In genomic region chr12:49276304-49277290, GRCh38 we compare ENCODE assay signal across 27 cellular contexts. TPM values are rescaled to one million over a fixed set of nuclear protein-coding genes. Genes with fewer than 3 reads are reported as not detected.
DNase-seq lines count a peak whose midpoint lies in the region; ATAC-seq and TF ChIP-seq lines count a peak whose summit lies in the region.
"Had no signal": no experiment of that assay in that cellular context is flagged by ENCODE, and none has a peak within 500 bp of the region (broad histone marks: within the 10 kb centered on the region; RNA-seq: fewer than 3 reads in every experiment).

No MANE protein-coding gene starts in this region.

- peak overlapping the region; percentile 33 for H3K27ac Mint-ChIP-seq in dendritic cell treated with granulocyte-macrophage colony-stimulating factor and Interleukin-4, amounts not matched to agents 40 ng/mL and 50 ng/mL, for 4 days
- H3K27ac Mint-ChIP-seq in nephron progenitor cell = peak overlapping the region; percentile 12
- H3K27ac Mint-ChIP-seq: activated naive CD4-positive, alpha-beta T cell treated with anti-CD3 and anti-CD28 coated beads, Interleukin-2, amount 10 ng/mL, durations not matched to agents 7 days and 5 days had no signal

- DNase-seq in AG20443 (ENCODE audit: low spot score) (peak; percentile 13), IMR-90 (no peak), nephron progenitor cell (no peak), GOT3 (lab: John Stamatoyannopoulos, UW) (no peak), sigmoid colon (no peak), GDM1 (lab: John Stamatoyannopoulos, UW) (no peak), BE2C (no peak)
- DNase-seq: activated CD4-positive, alpha-beta T cell treated with anti-CD3 and anti-CD28 coated beads for 48 hours; activated naive CD4-positive, alpha-beta T cell treated with anti-CD3 and anti-CD28 coated beads, Interleukin-2, amount 10 ng/mL, durations not matched to agents 7 days and 5 days; activated T-cell treated with anti-CD3 and anti-CD28 coated beads, Interleukin-2, amount 50 U/mL, for 48 hours; amygdala; NCI-H1436 treated with DMSO at 0.1 percent for 48 hours; NCI-H2107; NCI-H510A; stimulated activated CD4-positive, alpha-beta T cell treated with anti-CD3 and anti-CD28 coated beads, Interleukin-12 subunit alpha, Interleukin-12 subunit beta, amount 100 ng/mL, for 4 hours; stimulated activated CD4-positive, alpha-beta T cell treated with anti-CD3 and anti-CD28 coated beads, Interleukin-4, amount 100 ng/mL, for 24 hours; stimulated activated naive CD4-positive, alpha-beta T cell treated with Interleukin-2 at 50 U/mL for 16 hours; T-helper 2 cell had no signal

- H3K4me1 ChIP-seq in IMR-90 (ENCODE audit: control insufficient read depth, insufficient read depth, low read length) (no peaks in the 10 kb centered on the region), sigmoid colon (no peaks in the 10 kb centered on the region), BE2C (peaks cover 13% of the 10 kb centered on the region)
- H3K4me1 ChIP-seq: right atrium auricular region, vagina had no signal

- in situ Hi-C loops in IMR-90 (cut with MboI; ENCODE audit: low sequenced_read_pairs) = no loop called here

- H3K36me3 Mint-ChIP-seq in dendritic cell treated with granulocyte-macrophage colony-stimulating factor and Interleukin-4, amounts not matched to agents 40 ng/mL and 50 ng/mL, for 4 days (ENCODE audit: low read depth) = peaks cover 32% of the 10 kb centered on the region
- peaks cover 12% of the 10 kb centered on the region for H3K36me3 Mint-ChIP-seq in nephron progenitor cell (ENCODE audit: low read depth)

- TF ChIP-seq RAD21 in IMR-90 (IDR thresholded peaks at IDR 0.05; ENCODE audit: low read length) = no peak

- H3K56ac ChIP-seq in IMR-90 (ENCODE audit: extremely low read depth, insufficient read depth, low read length) = no peak overlapping the region

- H3K27me3 ChIP-seq in IMR-90 (ENCODE audit: control insufficient read depth, insufficient read depth, low read length) (peaks cover 2% of the 10 kb centered on the region; the same call in 1 of the 2 replicates), sigmoid colon (no peaks in the 10 kb centered on the region), BE2C (0 out of 2 replicates have a peak, but pooled peaks cover 2% of the 10 kb centered on the region)
- H3K27me3 ChIP-seq: right atrium auricular region, vagina had no signal

- no peak overlapping the region for H2BK20ac ChIP-seq in IMR-90 (ENCODE audit: low read depth, low read length)

- TF ChIP-seq POLR2A in IMR-90 (IDR thresholded peaks at IDR 0.05; ENCODE audit: low read depth, low read length) (no peak), sigmoid colon (IDR thresholded peaks at IDR 0.05) (no peak)

- H3K79me1 ChIP-seq in IMR-90 (ENCODE audit: low read depth in 1 of 2, low read length in 2 of 2) = peaks cover 3 to 28% of the 10 kb centered on the region in 2 experiments

- no peak overlapping the region for H3K14ac ChIP-seq in IMR-90 (replicated peaks; ENCODE audit: low read depth, low read length)

- CTCF ChIA-PET in IMR-90 (lab: Yijun Ruan, JAX) = interaction anchor here (0.7 kb wide), 1 partner anchor 12 kb away, joined by 3 read pairs; no protein-coding TSS in a partner anchor

- no peak overlapping the region for H3K18ac ChIP-seq in IMR-90 (ENCODE audit: low read depth, low read length)

- dilution Hi-C loops in IMR-90 (cut with HindIII; ENCODE audit: low sequenced_read_pairs, unreplicated experiment) = no loop called here

- H2AK9ac ChIP-seq in IMR-90 (replicated peaks; ENCODE audit: low read depth, low read length, poor library complexity) = no peak overlapping the region

- no TSS peak for BruUV-seq in IMR-90 (replicated peaks; lab: Mats Ljungman, UMichigan)

- H2BK5ac ChIP-seq in IMR-90 (ENCODE audit: low read depth, low read length, poor library complexity, severe bottlenecking) = no peak overlapping the region

- H3K4me1 Mint-ChIP-seq in dendritic cell treated with granulocyte-macrophage colony-stimulating factor and Interleukin-4, amounts not matched to agents 40 ng/mL and 50 ng/mL, for 4 days (ENCODE audit: low read depth) = peaks cover 17% of the 10 kb centered on the region
- peaks cover 15% of the 10 kb centered on the region for H3K4me1 Mint-ChIP-seq in nephron progenitor cell
- H3K4me1 Mint-ChIP-seq: activated naive CD4-positive, alpha-beta T cell treated with anti-CD3 and anti-CD28 coated beads, Interleukin-2, amount 10 ng/mL, durations not matched to agents 7 days and 5 days had no signal

- peaks cover 10% of the 10 kb centered on the region; the same call in 1 of the 2 replicates for H3K9me1 ChIP-seq in IMR-90 (ENCODE audit: insufficient read depth, low read length)

- 69% methylated on average over 5 of the region's 13 CpGs; no CpG with 5 or more reads in 1 of the 2 experiments for WGBS in IMR-90 (ENCODE audit: extremely low coverage in 2 of 2, insufficient read length in 1 of 2), 2 experiments
- WGBS in sigmoid colon, 2 donors = 88 to 91% methylated on average over 13 of the region's 13 CpGs

- intact Hi-C loops in IMR-90 (cut with micrococcal nuclease) (no loop called here), sigmoid colon (cut with DNase I) (no loop called here)
- intact Hi-C loops in dendritic cell treated with granulocyte-macrophage colony-stimulating factor and Interleukin-4, amounts not matched to agents 40 ng/mL and 50 ng/mL, for 4 days (cut with micrococcal nuclease) = no loop called here

- no peak for TF ChIP-seq EP300 in sigmoid colon (IDR thresholded peaks at IDR 0.05)

- no peak overlapping the region for H3K4me2 ChIP-seq in IMR-90 (ENCODE audit: low read depth, low read length)

- no peaks in the 10 kb centered on the region for H3K9me3 ChIP-seq in IMR-90 (ENCODE audit: control insufficient read depth, insufficient read depth, low read length)
- H3K9me3 ChIP-seq in sigmoid colon = no peaks in the 10 kb centered on the region
- H3K9me3 ChIP-seq in BE2C = no peaks in the 10 kb centered on the region
- H3K9me3 ChIP-seq: right atrium auricular region, thoracic aorta, vagina had no signal

- H3K4me3 Mint-ChIP-seq in dendritic cell treated with granulocyte-macrophage colony-stimulating factor and Interleukin-4, amounts not matched to agents 40 ng/mL and 50 ng/mL, for 4 days = no peak overlapping the region
- H3K4me3 Mint-ChIP-seq in nephron progenitor cell = no peak overlapping the region
- H3K4me3 Mint-ChIP-seq: activated naive CD4-positive, alpha-beta T cell treated with anti-CD3 and anti-CD28 coated beads, Interleukin-2, amount 10 ng/mL, durations not matched to agents 7 days and 5 days; CD14-positive monocyte had no signal

- H4K20me1 ChIP-seq in IMR-90 (ENCODE audit: insufficient read depth, low read length) = peaks cover 44% of the 10 kb centered on the region

- H4K8ac ChIP-seq in IMR-90 (ENCODE audit: low read depth in 2 of 2, low read length in 2 of 2) = no peak overlapping the region

- 0 out of 2 replicates have a peak, but pooled peaks have one; percentile 7 for ATAC-seq in IMR-90 (ENCODE audit: low read depth)
- ATAC-seq: K562 had no signal

- H3K4me3 ChIP-seq in IMR-90 (ENCODE audit: insufficient read depth, low read depth, low read length) (no peak overlapping the region), sigmoid colon (no peak overlapping the region), BE2C (ENCODE audit: low read depth, low read length) (no peak overlapping the region)
- H3K4me3 ChIP-seq: K562, lung, right atrium auricular region, thoracic aorta, vagina had no signal

- H2AFZ ChIP-seq in IMR-90 (replicated peaks; ENCODE audit: low read length, poor library complexity) = peak overlapping the region; percentile 16

- H3K9me3 Mint-ChIP-seq in dendritic cell treated with granulocyte-macrophage colony-stimulating factor and Interleukin-4, amounts not matched to agents 40 ng/mL and 50 ng/mL, for 4 days = no peaks in the 10 kb centered on the region
- H3K9me3 Mint-ChIP-seq in nephron progenitor cell = peaks cover 3% of the 10 kb centered on the region
- H3K9me3 Mint-ChIP-seq: activated naive CD4-positive, alpha-beta T cell treated with anti-CD3 and anti-CD28 coated beads, Interleukin-2, amount 10 ng/mL, durations not matched to agents 7 days and 5 days had no signal

- POLR2A ChIA-PET in IMR-90 (lab: Charles Lee; ENCODE audit: unreplicated experiment) = interaction anchor here (1.2 kb wide), 1 partner anchor 8 kb away, joined by 3 read pairs; no protein-coding TSS in a partner anchor

- peaks cover 2% of the 10 kb centered on the region for H3K27me3 Mint-ChIP-seq in dendritic cell treated with granulocyte-macrophage colony-stimulating factor and Interleukin-4, amounts not matched to agents 40 ng/mL and 50 ng/mL, for 4 days
- peaks cover 10% of the 10 kb centered on the region for H3K27me3 Mint-ChIP-seq in nephron progenitor cell (ENCODE audit: low read depth, poor library complexity)

- no peak overlapping the region for H2BK120ac ChIP-seq in IMR-90 (ENCODE audit: low read depth, low read length)

- H3K9ac ChIP-seq in IMR-90 (ENCODE audit: low read depth, low read length) = no peak overlapping the region

- H2AK5ac ChIP-seq in IMR-90 (ENCODE audit: low read depth, low read length) = no peak overlapping the region

- TF ChIP-seq CTCF in IMR-90 (conservative IDR thresholded peaks at IDR 0.05; ENCODE audit: low read depth, low read length) (no peak), nephron progenitor cell (IDR thresholded peaks at IDR 0.05) (no peak), sigmoid colon (IDR thresholded peaks at IDR 0.05) (no peak), BE2C (IDR thresholded peaks at IDR 0.05; ENCODE audit: low read depth, low read length) (no peak)

- no peak overlapping the region for H3K27ac ChIP-seq in IMR-90 (ENCODE audit: insufficient read depth, low read length)
- H3K27ac ChIP-seq in sigmoid colon = no peak overlapping the region
- H3K27ac ChIP-seq: right atrium auricular region, thoracic aorta, vagina had no signal

- H4K5ac ChIP-seq in IMR-90 (ENCODE audit: low read depth, low read length) = no peak overlapping the region

- H3K4ac ChIP-seq in IMR-90 (ENCODE audit: low read depth, low read length) = no peak overlapping the region

- no peak overlapping the region for H3K23ac ChIP-seq in IMR-90 (ENCODE audit: low read depth, low read length)

- no peak overlapping the region for H2BK15ac ChIP-seq in IMR-90 (ENCODE audit: low read depth, low read length)

- peaks cover 22% of the 10 kb centered on the region for H3K36me3 ChIP-seq in IMR-90 (ENCODE audit: control insufficient read depth, insufficient read depth, low read length)
- peaks cover 0 to 19% (median 14%) of the 10 kb centered on the region in 4 donors for H3K36me3 ChIP-seq in sigmoid colon
- H3K36me3 ChIP-seq in BE2C = no peaks in the 10 kb centered on the region

- H4K91ac ChIP-seq in IMR-90 (ENCODE audit: insufficient read depth, low read depth, low read length) = no peak overlapping the region

RNA-seq across cellular contexts. Expression of gene TUBA1C, which starts 11.7 kb away (rescaled TPM):
- total RNA-seq in IMR-90 (2012; rRNA removed) (1,144 and 1,420 TPM in 2 replicates), sigmoid colon (100 to 1,000 TPM in 1 of 4 donors, 10 to 100 TPM in 3; 54.8 to 108 (median 87.2) TPM)
- polyA plus RNA-seq in IMR-90 (2012; rRNA removed) (2,555 and 2,715 TPM in 2 replicates), sigmoid colon (100 to 1,000 TPM; 411 to 694 (median 519) TPM)
- 1,691 and 2,161 TPM in 2 replicates for polyA plus RNA-seq in IMR-90 (2012; cell fraction: cytosol; rRNA removed)
- polyA plus RNA-seq in IMR-90 (2012; cell fraction: nucleus; rRNA removed; ENCODE audit: low replicate concordance) = 639 and 1,093 TPM in 2 replicates
- polyA plus RNA-seq in BE2C (2012; ENCODE audit: insufficient read depth, insufficient read length, low read depth) = 10.0 TPM

RNA-seq across cellular contexts. Expression of gene PRPH, which starts 18.4 kb away (rescaled TPM):
- total RNA-seq in IMR-90 (2012; rRNA removed) (not detected in 2 replicates), sigmoid colon (10 to 100 TPM; 19.7 to 56.2 (median 38.6) TPM)
- polyA plus RNA-seq in IMR-90 (2012; rRNA removed) (not detected in 2 replicates), sigmoid colon (10 to 100 TPM in 1 of 3 donors, 1 to 10 TPM in 1, under 1 TPM in 1; 0.46 to 31.8 (median 2.4) TPM)
- polyA plus RNA-seq in IMR-90 (2012; cell fraction: cytosol; rRNA removed) = 0.02 TPM in 1 of 2 replicates, not detected in the other
- polyA plus RNA-seq in IMR-90 (2012; cell fraction: nucleus; rRNA removed; ENCODE audit: low replicate concordance) = 0.29 and 0.49 TPM in 2 replicates
- polyA plus RNA-seq in BE2C (2012; ENCODE audit: insufficient read depth, insufficient read length, low read depth) = 1,275 TPM
- total RNA-seq: endothelial cell of umbilical vein, osteocyte had no signal
- polyA plus RNA-seq: CD14-positive monocyte, endothelial cell of umbilical vein had no signal

RNA-seq across cellular contexts. Expression of gene TROAP, which starts 46.5 kb away (rescaled TPM):
- total RNA-seq in IMR-90 (2012; rRNA removed) (15.6 and 21.5 TPM in 2 replicates), sigmoid colon (under 1 TPM in 1 of 4 donors, not detected in 3; 0.36 TPM)
- polyA plus RNA-seq in IMR-90 (2012; rRNA removed) (29.3 and 46.0 TPM in 2 replicates), sigmoid colon (10 to 100 TPM in 1 of 3 donors, 1 to 10 TPM in 2; 4.8 to 25.7 (median 5.1) TPM)
- polyA plus RNA-seq in IMR-90 (2012; cell fraction: cytosol; rRNA removed) = 13.7 and 15.7 TPM in 2 replicates
- 36.7 and 80.0 TPM in 2 replicates for polyA plus RNA-seq in IMR-90 (2012; cell fraction: nucleus; rRNA removed; ENCODE audit: low replicate concordance)
- 24.6 TPM for polyA plus RNA-seq in BE2C (2012; ENCODE audit: insufficient read depth, insufficient read length, low read depth)
- polyA plus RNA-seq: CD14-positive monocyte had no signal

Comparison
In these comparisons a context has a peak if more than half of its experiments do, and no peak if none do; other contexts are left out.
1. RNA of gene TUBA1C, which starts 11.7 kb away (total RNA-seq): 1,144 to 1,420 TPM in IMR-90; 54.8 to 108 TPM in sigmoid colon; every median in the first group is over 10 times any median in the second.
2. RNA of gene PRPH, which starts 18.4 kb away (total RNA-seq): 19.7 to 56.2 TPM in sigmoid colon; not detected in IMR-90; every median in the first group is over 10 times any median in the second.
3. RNA of gene TROAP, which starts 46.5 kb away (total RNA-seq): 15.6 to 21.5 TPM in IMR-90; 0.36 TPM in sigmoid colon; every median in the first group is over 10 times any median in the second.